In the genomic region with DNA sequence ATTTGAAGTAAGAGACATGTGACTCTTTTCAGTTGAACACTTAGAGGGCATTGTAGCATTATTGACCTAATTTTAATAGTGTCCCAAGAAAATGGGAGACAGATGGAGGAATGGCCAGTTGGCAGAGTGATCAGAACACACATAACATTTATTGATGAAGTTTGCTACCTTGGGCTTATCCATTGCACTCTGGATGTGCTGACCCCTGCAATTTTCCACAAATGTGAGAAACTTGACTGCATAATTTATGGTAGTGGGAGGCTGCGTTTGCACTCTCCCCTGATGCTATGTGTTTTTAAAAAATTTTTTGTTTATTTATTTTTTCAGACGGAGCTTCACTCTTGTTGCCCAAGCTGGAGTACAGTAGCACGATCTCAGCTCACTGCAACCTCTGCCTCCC, we compare ENCODE assay signal across 20 cellular contexts.
DNase-seq lines count a peak whose midpoint lies in the region; ATAC-seq, FAIRE-seq and TF ChIP-seq lines count a peak whose summit lies in the region.
"Had no signal": no experiment of that assay in that cellular context is flagged by ENCODE, and none has a peak within 500 bp of the region (broad histone marks: within the 10 kb centered on the region; RNA-seq: fewer than 3 reads in every experiment).

No MANE protein-coding gene starts in this region.

- no peak for ATAC-seq in HepG2
- no peak for ATAC-seq in right lobe of liver
- ATAC-seq in WTC11, result no peak
- ATAC-seq: CD8-positive, alpha-beta T cell had no signal

- DNase-seq in HepG2 (ENCODE audit: low spot score) (no peak), right lobe of liver (no peak), WTC11 (ENCODE audit: low spot score) (no peak), nephron progenitor cell (no peak), MM.1S (no peak)
- no peak for DNase-seq in activated CD4-positive, alpha-beta T cell treated with anti-CD3 and anti-CD28 coated beads, Interleukin-2, amount 50 U/mL, for 48 hours
- DNase-seq: Caco-2; CD4-positive, CD25-positive, alpha-beta regulatory T cell; CD8-positive, alpha-beta T cell; DMS153; DND-41; GOT3; HFFc6 had no signal

- no peak overlapping the region for H3K4me2 ChIP-seq in HepG2 (ENCODE audit: low read depth, low read length)
- no peak overlapping the region for H3K4me2 ChIP-seq in MM.1S (ENCODE audit: low read depth, low read length)
- H3K4me2 ChIP-seq: BLaER1 had no signal

- no peak for TF ChIP-seq POLR2A in HepG2 (IDR thresholded peaks at IDR 0.05; ENCODE audit: insufficient read depth in 1 of 2, low read depth in 2 of 2, low read length in 2 of 2)
- no peak for TF ChIP-seq POLR2A in right lobe of liver (IDR thresholded peaks at IDR 0.05)

- intact Hi-C loops in HepG2 (cut with micrococcal nuclease; ENCODE audit: unreplicated experiment) (no loop called here), right lobe of liver (cut with DNase I) (no loop called here)

- peaks cover 20% of the 10 kb centered on the region for H3K4me1 ChIP-seq in HepG2 (ENCODE audit: insufficient read depth, low read length)
- peaks cover 0 to 8% (median 0%) of the 10 kb centered on the region in 4 donors for H3K4me1 ChIP-seq in right lobe of liver
- H3K4me1 ChIP-seq in MM.1S (ENCODE audit: low read length), result peaks cover 6% of the 10 kb centered on the region

- H3K4me1 Mint-ChIP-seq in WTC11 (peaks cover 26% of the 10 kb centered on the region), nephron progenitor cell (peaks cover 11% of the 10 kb centered on the region)

- no peak for TF ChIP-seq RAD21 in HepG2 (CRISPR knock-in tag; IDR thresholded peaks at IDR 0.05)

- H3K9me3 ChIP-seq in HepG2 (ENCODE audit: low read length) (no peaks in the 10 kb centered on the region), right lobe of liver (no peaks in the 10 kb centered on the region), MM.1S (replicated peaks; ENCODE audit: insufficient read depth, low read length) (no peaks in the 10 kb centered on the region)
- H3K9me3 ChIP-seq: Caco-2, HAP-1 had no signal

- H3K4me3 Mint-ChIP-seq in WTC11 (no peak overlapping the region), nephron progenitor cell (no peak overlapping the region)
- H3K4me3 Mint-ChIP-seq: B cell; CD4-positive, CD25-positive, alpha-beta regulatory T cell; CD8-positive, alpha-beta T cell; HFFc6 had no signal

- no peak for FAIRE-seq in HepG2 (lab: Jason Lieb, UNC)
- FAIRE-seq: A204.1, G401.6 had no signal

- TF ChIP-seq CTCF in HepG2 (CRISPR knock-in tag; IDR thresholded peaks at IDR 0.05) (no peak), right lobe of liver (IDR thresholded peaks at IDR 0.05) (no peak), WTC11 (IDR thresholded peaks at IDR 0.05) (no peak), nephron progenitor cell (IDR thresholded peaks at IDR 0.05) (no peak), MM.1S (IDR thresholded peaks at IDR 0.05; ENCODE audit: low read length) (no peak)

- H3K27me3 Mint-ChIP-seq in WTC11 (ENCODE audit: low read depth) (no peaks in the 10 kb centered on the region), nephron progenitor cell (ENCODE audit: low read depth, poor library complexity) (peaks cover 2% of the 10 kb centered on the region)
- H3K27me3 Mint-ChIP-seq: B cell; CD4-positive, CD25-positive, alpha-beta regulatory T cell had no signal

- H3K9me3 Mint-ChIP-seq in WTC11 (peaks cover 5% of the 10 kb centered on the region; the same call in 1 of the 2 replicates), nephron progenitor cell (peaks cover 6% of the 10 kb centered on the region)
- H3K9me3 Mint-ChIP-seq: CD4-positive, CD25-positive, alpha-beta regulatory T cell; CD8-positive, alpha-beta T cell; HFFc6 had no signal

- H3K27ac ChIP-seq in HepG2 (ENCODE audit: extremely low read length, insufficient read depth, low read length) (no peak overlapping the region), right lobe of liver (no peak overlapping the region), MM.1S (ENCODE audit: low read length) (no peak overlapping the region)
- H3K27ac ChIP-seq: 22Rv1, BLaER1, C4-2B had no signal

- no TSS peak for BruUV-seq in HepG2 (replicated peaks; lab: Mats Ljungman, UMichigan)

- H2AFZ ChIP-seq in HepG2 (ENCODE audit: low read length) (no peak overlapping the region), MM.1S (ENCODE audit: low read length) (no peak overlapping the region)

- CTCF ChIA-PET in HepG2 (lab: Yijun Ruan, JAX; ENCODE audit: low intra/inter-chr PET ratio, low total read pairs), result no interaction called here
- CTCF ChIA-PET in WTC11 (lab: Charles Lee), result interaction anchor here (0.6 kb wide), 1 partner anchor 46 kb away, joined by 4 read pairs; no protein-coding TSS in a partner anchor

- H3K79me2 ChIP-seq in HepG2 (ENCODE audit: insufficient read depth, low read length) (peaks cover 48% of the 10 kb centered on the region), MM.1S (ENCODE audit: low read length) (peaks cover 30% of the 10 kb centered on the region)

- H3K9ac ChIP-seq in HepG2 (ENCODE audit: insufficient read depth, low read depth, low read length), result no peak overlapping the region
- H3K9ac ChIP-seq in MM.1S (ENCODE audit: low read length), result no peak overlapping the region
- H3K9ac ChIP-seq: BLaER1 had no signal

- no peak overlapping the region for H3K4me3 ChIP-seq in HepG2 (replicated peaks in 1 of 3; ENCODE audit: insufficient read depth in 1 of 3, low read depth in 2 of 3, low read length in 3 of 3)
- no peak overlapping the region for H3K4me3 ChIP-seq in right lobe of liver
- H3K4me3 ChIP-seq in MM.1S (ENCODE audit: low read length), result no peak overlapping the region
- H3K4me3 ChIP-seq: BLaER1, HAP-1 had no signal

- H3K27ac Mint-ChIP-seq in WTC11, result 0 out of 2 replicates have a peak overlapping the region, but pooled peaks have one; percentile 12
- H3K27ac Mint-ChIP-seq in nephron progenitor cell, result peak overlapping the region; percentile 3
- H3K27ac Mint-ChIP-seq: B cell; CD8-positive, alpha-beta T cell; HFFc6 had no signal

- H3F3A ChIP-seq in MM.1S (ENCODE audit: insufficient read depth, low read length), result no peaks in the 10 kb centered on the region

- in situ Hi-C loops in HepG2 (cut with HindIII; ENCODE audit: extremely low pct_ligation_motif_present, low pct_unique_long_range_greater_than_20kb), result no loop called here

- TF ChIP-seq EP300 in HepG2 (IDR thresholded peaks at IDR 0.05; ENCODE audit: low read depth in 2 of 2, low read length in 2 of 2) (no peak), HepG2 (CRISPR knock-in tag; IDR thresholded peaks at IDR 0.05; ENCODE audit: borderline replicate concordance) (no peak)

- H3K36me3 ChIP-seq in HepG2 (replicated peaks in 1 of 2; ENCODE audit: control insufficient read depth in 1 of 2, insufficient read depth in 2 of 2, low read length in 2 of 2) (0 out of 5 replicates have a peak, but pooled peaks cover 0 to 1% of the 10 kb centered on the region in 2 experiments), right lobe of liver (peaks cover 0 to 4% (median 0%) of the 10 kb centered on the region in 4 donors), MM.1S (replicated peaks; ENCODE audit: insufficient read depth, low read length) (no peaks in the 10 kb centered on the region)
- H3K36me3 ChIP-seq: HAP-1 had no signal

- H3K27me3 ChIP-seq in HepG2 (ENCODE audit: control insufficient read depth in 1 of 2, insufficient read depth in 2 of 2, low read length in 2 of 2) (no peaks in the 10 kb centered on the region), right lobe of liver (no peaks in the 10 kb centered on the region), MM.1S (replicated peaks; ENCODE audit: insufficient read depth, low read length) (no peaks in the 10 kb centered on the region)
- H3K27me3 ChIP-seq: BLaER1 had no signal

- H3K36me3 Mint-ChIP-seq in WTC11, result 0 out of 2 replicates have a peak, but pooled peaks cover 2% of the 10 kb centered on the region
- peaks cover 24% of the 10 kb centered on the region for H3K36me3 Mint-ChIP-seq in nephron progenitor cell (ENCODE audit: low read depth)

- H4K20me1 ChIP-seq in HepG2 (ENCODE audit: insufficient read depth, low read length) (peaks cover 13% of the 10 kb centered on the region), MM.1S (ENCODE audit: insufficient read depth, low read length) (no peaks in the 10 kb centered on the region)

- WGBS in HepG2 (ENCODE audit: low lambda C conversion rate), result 98% methylated on average over 3 of the region's 3 CpGs
- 100% methylated on average over 3 of the region's 3 CpGs for WGBS in right lobe of liver (ENCODE audit: insufficient coverage, low coverage, low lambda C conversion rate, missing lambda C conversion rate)

- POLR2A ChIA-PET in HepG2 (lab: Yijun Ruan, JAX) (no interaction called here), WTC11 (lab: Charles Lee) (no interaction called here)

- H3K9me2 ChIP-seq in MM.1S (replicated peaks; ENCODE audit: insufficient read depth, low read length), result no peaks in the 10 kb centered on the region

TF ChIP-seq in HepG2, 621 proteins besides CTCF, POLR2A, EP300 and RAD21:
- TF ChIP-seq MAFK (conservative IDR thresholded peaks at IDR 0.05 in 1 of 2, IDR thresholded peaks at IDR 0.05 in 1 of 2; ENCODE audit: low read length in 2 of 2), result peak; percentile 54 to 59
- TF ChIP-seq ZNF33B (CRISPR knock-in tag; IDR thresholded peaks at IDR 0.05), result no peak

TF ChIP-seq in WTC11, 78 proteins besides CTCF, POLR2A, EP300 and RAD21 (continues in another document):
- TF ChIP-seq FOXP1 (CRISPR knock-in tag; IDR thresholded peaks at IDR 0.05; ENCODE audit: borderline replicate concordance), result no peak
- no peak for TF ChIP-seq CREB1 (CRISPR knock-in tag; IDR thresholded peaks at IDR 0.05)
- no peak for TF ChIP-seq ZBTB21 (CRISPR knock-in tag; IDR thresholded peaks at IDR 0.05; ENCODE audit: borderline replicate concordance)
- TF ChIP-seq ATF6 (CRISPR knock-in tag; IDR thresholded peaks at IDR 0.05), result no peak
- TF ChIP-seq NFYB (CRISPR knock-in tag; conservative IDR thresholded peaks at IDR 0.05; ENCODE audit: low read depth), result no peak
- TF ChIP-seq ZNF121 (CRISPR knock-in tag; IDR thresholded peaks at IDR 0.05), result no peak
- no peak for TF ChIP-seq SP1 (CRISPR knock-in tag; conservative IDR thresholded peaks at IDR 0.05)
- no peak for TF ChIP-seq MYBL2 (CRISPR knock-in tag; IDR thresholded peaks at IDR 0.05)
